20 cellular contexts compared by ENCODE assay signal in genomic region chr12:12546314-12546772, GRCh38. TPM values are rescaled to one million over a fixed set of nuclear protein-coding genes. Genes with fewer than 3 reads are reported as not detected.
A peak's percentile ranks its signal among the peaks of the same experiment; 100 is the strongest.
DNase-seq lines count a peak whose midpoint lies in the region; ATAC-seq, FAIRE-seq and TF ChIP-seq lines count a peak whose summit lies in the region.
"Had no signal": no experiment of that assay in that cellular context is flagged by ENCODE, and none has a peak within 500 bp of the region (broad histone marks: within the 10 kb centered on the region; RNA-seq: fewer than 3 reads in every experiment).

No MANE protein-coding gene starts in this region.

- H2AK5ac ChIP-seq in trophoblast cell (ENCODE audit: low read length): no peak overlapping the region

- H3K14ac ChIP-seq in trophoblast cell (ENCODE audit: low read length): no peak overlapping the region

- no peaks in the 10 kb centered on the region for H3K9me3 Mint-ChIP-seq in CD4-positive, CD25-positive, alpha-beta regulatory T cell
- H3K9me3 Mint-ChIP-seq in activated CD4-positive, alpha-beta T cell treated with anti-CD3 and anti-CD28 coated beads, Interleukin-2, amount 10 ng/mL, durations not matched to agents 24 days and 14 days: no peaks in the 10 kb centered on the region
- H3K9me3 Mint-ChIP-seq: central memory CD8-positive, alpha-beta T cell; H9 had no signal

- H3K27ac Mint-ChIP-seq in CD4-positive, CD25-positive, alpha-beta regulatory T cell: peak overlapping the region in 2 of 3 donors; percentile 4
- no peak overlapping the region for H3K27ac Mint-ChIP-seq in activated CD4-positive, alpha-beta T cell treated with anti-CD3 and anti-CD28 coated beads, Interleukin-2, amount 10 ng/mL, durations not matched to agents 24 days and 14 days
- H3K27ac Mint-ChIP-seq: H9 had no signal

- H4K8ac ChIP-seq in trophoblast cell (ENCODE audit: low read depth, low read length): no peak overlapping the region

- peaks cover 11% of the 10 kb centered on the region for H3K36me3 ChIP-seq in CD4-positive, CD25-positive, alpha-beta regulatory T cell (ENCODE audit: control insufficient read depth, insufficient read depth, low read length)
- H3K36me3 ChIP-seq in trophoblast cell (ENCODE audit: control insufficient read depth in 1 of 2, insufficient read depth in 2 of 2, low read length in 2 of 2): peaks cover 0 to 4% of the 10 kb centered on the region in 2 experiments

- no peak for DNase-seq in CD4-positive, CD25-positive, alpha-beta regulatory T cell
- DNase-seq in GM19239 (ENCODE audit: insufficient read length, low spot score) (no peak), NCI-H2081 (lab: John Stamatoyannopoulos, UW) (peak; percentile 62 to 85), epithelial cell of proximal tubule (ENCODE audit: low read depth) (peak; percentile 50), trophoblast cell (no peak), hippocampal formation (lab: John Stamatoyannopoulos, UW) (no peak)
- no peak for DNase-seq in activated CD4-positive, alpha-beta T cell treated with anti-CD3 and anti-CD28 coated beads, Interleukin-2, amount 10 ng/mL, durations not matched to agents 24 days and 14 days
- DNase-seq in activated CD4-positive, alpha-beta T cell treated with anti-CD3 and anti-CD28 coated beads, Interleukin-2, amount 50 U/mL, for 48 hours: no peak
- DNase-seq: activated CD4-positive, alpha-beta T cell treated with anti-CD3 and anti-CD28 coated beads for 48 hours; activated T-cell treated with anti-CD3 and anti-CD28 coated beads, Interleukin-2, amount 50 U/mL, for 1 hour; Calu3; H9; mammary epithelial cell; NCI-H1694 treated with DMSO at 0.1 percent for 48 hours; right cardiac atrium; SIG-M5; stimulated activated CD4-positive, alpha-beta T cell treated with anti-CD3 and anti-CD28 coated beads, Interleukin-1b, Interleukin-23, amount 100 ng/mL, for 48 hours had no signal

- no peak overlapping the region for H3K18ac ChIP-seq in trophoblast cell (ENCODE audit: low read length)

- no peaks in the 10 kb centered on the region for H3K27me3 ChIP-seq in CD4-positive, CD25-positive, alpha-beta regulatory T cell (ENCODE audit: control insufficient read depth, insufficient read depth, low read length)
- no peaks in the 10 kb centered on the region for H3K27me3 ChIP-seq in trophoblast cell (ENCODE audit: insufficient read depth, low read length)

- intact Hi-C loops in activated CD4-positive, alpha-beta T cell treated with anti-CD3 and anti-CD28 coated beads, Interleukin-2, amount 10 ng/mL, durations not matched to agents 24 days and 14 days (cut with micrococcal nuclease): no loop called here

- no CpG with 5 or more reads among the region's 1 CpG for WGBS in trophoblast cell (ENCODE audit: extremely low coverage, insufficient coverage, insufficient read length)

- H3K9me3 ChIP-seq in CD4-positive, CD25-positive, alpha-beta regulatory T cell (ENCODE audit: control insufficient read depth in 2 of 2, low read length in 2 of 2): no peaks in the 10 kb centered on the region
- no peaks in the 10 kb centered on the region for H3K9me3 ChIP-seq in trophoblast cell (ENCODE audit: insufficient read depth, low read depth, low read length)

- H3K27ac ChIP-seq in CD4-positive, CD25-positive, alpha-beta regulatory T cell (ENCODE audit: insufficient read depth, low read length, poor library complexity, severe bottlenecking): no peak overlapping the region
- H3K27ac ChIP-seq in trophoblast cell (ENCODE audit: low read depth, low read length): no peak overlapping the region
- H3K27ac ChIP-seq: KMS-11 had no signal

- H3K79me2 ChIP-seq in trophoblast cell (ENCODE audit: control insufficient read depth, insufficient read depth, low read length, poor library complexity): no peaks in the 10 kb centered on the region

- H3K79me1 ChIP-seq in trophoblast cell (ENCODE audit: low read length): no peaks in the 10 kb centered on the region

- H2BK120ac ChIP-seq in trophoblast cell (ENCODE audit: insufficient read depth, low read length, poor library complexity): no peak overlapping the region

- no peak overlapping the region for H3K23ac ChIP-seq in trophoblast cell (ENCODE audit: low read length)

- H3K4me2 ChIP-seq in trophoblast cell (ENCODE audit: low read length): no peak overlapping the region
- H3K4me2 ChIP-seq: KMS-11 had no signal

- no peak overlapping the region for H3K9ac ChIP-seq in trophoblast cell (ENCODE audit: low read length)
- H3K9ac ChIP-seq: KMS-11 had no signal

- no peak overlapping the region for H3K4ac ChIP-seq in trophoblast cell (ENCODE audit: low read depth, low read length)

- no peak overlapping the region for H2AFZ ChIP-seq in trophoblast cell (ENCODE audit: insufficient read depth, low read length, poor library complexity)

- no peak overlapping the region for H2BK12ac ChIP-seq in trophoblast cell (ENCODE audit: low read length)

- H4K12ac ChIP-seq in trophoblast cell (ENCODE audit: low read depth, low read length): no peak overlapping the region

- no peak overlapping the region for H3K4me3 Mint-ChIP-seq in CD4-positive, CD25-positive, alpha-beta regulatory T cell
- H3K4me3 Mint-ChIP-seq in activated CD4-positive, alpha-beta T cell treated with anti-CD3 and anti-CD28 coated beads, Interleukin-2, amount 10 ng/mL, durations not matched to agents 24 days and 14 days: no peak overlapping the region
- H3K4me3 Mint-ChIP-seq: central memory CD8-positive, alpha-beta T cell; H9; neural crest cell had no signal

- TF ChIP-seq CTCF in epithelial cell of proximal tubule (conservative IDR thresholded peaks at IDR 0.05; ENCODE audit: low read depth, low read length): no peak

- no peak for ATAC-seq in CD4-positive, CD25-positive, alpha-beta regulatory T cell (ENCODE audit: low read depth in 2 of 2)
- ATAC-seq: right cardiac atrium had no signal

- H3K4me1 ChIP-seq in CD4-positive, CD25-positive, alpha-beta regulatory T cell (ENCODE audit: control insufficient read depth, insufficient read depth, low read length, poor library complexity, severe bottlenecking): peaks cover 31% of the 10 kb centered on the region
- no peaks in the 10 kb centered on the region for H3K4me1 ChIP-seq in trophoblast cell (ENCODE audit: control insufficient read depth in 1 of 2, insufficient read depth in 2 of 2, low read length in 2 of 2)

- peak; percentile 64 for FAIRE-seq in GM19239 (lab: Jason Lieb, UNC)

- H3K36me3 Mint-ChIP-seq in CD4-positive, CD25-positive, alpha-beta regulatory T cell: peaks cover 20% of the 10 kb centered on the region
- H3K36me3 Mint-ChIP-seq in activated CD4-positive, alpha-beta T cell treated with anti-CD3 and anti-CD28 coated beads, Interleukin-2, amount 10 ng/mL, durations not matched to agents 24 days and 14 days (ENCODE audit: low read depth): peaks cover 43% of the 10 kb centered on the region

- no peak overlapping the region for H4K91ac ChIP-seq in trophoblast cell (ENCODE audit: low read depth, low read length)

- no peak overlapping the region for H2BK5ac ChIP-seq in trophoblast cell (ENCODE audit: low read depth, low read length, poor library complexity)

- no peaks in the 10 kb centered on the region for H3K27me3 Mint-ChIP-seq in CD4-positive, CD25-positive, alpha-beta regulatory T cell
- no peaks in the 10 kb centered on the region for H3K27me3 Mint-ChIP-seq in activated CD4-positive, alpha-beta T cell treated with anti-CD3 and anti-CD28 coated beads, Interleukin-2, amount 10 ng/mL, durations not matched to agents 24 days and 14 days
- H3K27me3 Mint-ChIP-seq: central memory CD8-positive, alpha-beta T cell had no signal

- no peak overlapping the region for H3K4me3 ChIP-seq in CD4-positive, CD25-positive, alpha-beta regulatory T cell (ENCODE audit: low read depth, low read length)
- H3K4me3 ChIP-seq in epithelial cell of proximal tubule (ENCODE audit: low read depth, low read length) (no peak overlapping the region), trophoblast cell (ENCODE audit: low read depth, low read length) (no peak overlapping the region)

- peaks cover 50 to 82% (median 64%) of the 10 kb centered on the region in 4 donors for H3K4me1 Mint-ChIP-seq in CD4-positive, CD25-positive, alpha-beta regulatory T cell
- H3K4me1 Mint-ChIP-seq in activated CD4-positive, alpha-beta T cell treated with anti-CD3 and anti-CD28 coated beads, Interleukin-2, amount 10 ng/mL, durations not matched to agents 24 days and 14 days: peaks cover 21% of the 10 kb centered on the region
- H3K4me1 Mint-ChIP-seq: central memory CD8-positive, alpha-beta T cell had no signal

RNA-seq across cellular contexts. Expression of gene DUSP16, which starts 16.3 kb away (rescaled TPM):
- 108 TPM for total RNA-seq in CD4-positive, CD25-positive, alpha-beta regulatory T cell
- 10 to 100 TPM; 29.4 to 40.7 (median 30.2) TPM for polyA plus RNA-seq in CD4-positive, CD25-positive, alpha-beta regulatory T cell
- 14.8 and 19.3 TPM in 2 replicates for total RNA-seq in epithelial cell of proximal tubule
- total RNA-seq in activated CD4-positive, alpha-beta T cell treated with anti-CD3 and anti-CD28 coated beads, Interleukin-2, amount 10 ng/mL, durations not matched to agents 24 days and 14 days: 48.3 and 51.2 TPM in 2 replicates
- polyA plus RNA-seq in trophoblast cell (2013): 12.5 and 12.7 TPM in 2 replicates

Comparison
In these comparisons a context has a peak if more than half of its experiments do, and no peak if none do; other contexts are left out.
1. DNase-seq: peak in NCI-H2081 (2 of 2) and epithelial cell of proximal tubule (single experiment); none in CD4-positive, CD25-positive, alpha-beta regulatory T cell (0 of 3), GM19239 (single experiment), activated CD4-positive, alpha-beta T cell treated with anti-CD3 and anti-CD28 coated beads, Interleukin-2, amount 10 ng/mL, durations not matched to agents 24 days and 14 days (single experiment), activated CD4-positive, alpha-beta T cell treated with anti-CD3 and anti-CD28 coated beads, Interleukin-2, amount 50 U/mL, for 48 hours (0 of 2), trophoblast cell (0 of 2) and hippocampal formation (0 of 2).